In genomic region chr4:2823301-2823670, GRCh38 we compare ENCODE assay signal across 15 cellular contexts. TPM values are rescaled to one million over a fixed set of nuclear protein-coding genes. Genes with fewer than 3 reads are reported as not detected.
A peak's percentile ranks its signal among the peaks of the same experiment; 100 is the strongest.
DNase-seq lines count a peak whose midpoint lies in the region; ATAC-seq and TF ChIP-seq lines count a peak whose summit lies in the region.
"Had no signal": no experiment of that assay in that cellular context is flagged by ENCODE, and none has a peak within 500 bp of the region (broad histone marks: within the 10 kb centered on the region; RNA-seq: fewer than 3 reads in every experiment).

No MANE protein-coding gene starts in this region.

- DNase-seq in left cardiac atrium (peak; percentile 18), Right ventricle myocardium superior (no peak), glutamatergic neuron (peak; percentile 4), osteoblast (ENCODE audit: insufficient read length, low spot score, missing footprints) (peak; percentile 78), NCI-H1048 (lab: John Stamatoyannopoulos, UW) (no peak)
- DNase-seq in stimulated activated CD4-positive, alpha-beta T cell treated with anti-CD3 and anti-CD28 coated beads, Interleukin-4, amount 100 ng/mL, for 1 hour = no peak
- no peak for DNase-seq in activated naive CD4-positive, alpha-beta T cell treated with anti-CD3 and anti-CD28 coated beads, Interleukin-2, amount 50 U/mL, for 72 hours (ENCODE audit: low spot score in 2 of 2)
- DNase-seq: C1 segment of cervical spinal cord, GDM1, MV-4-11, NCI-H1417 treated with DMSO at 0.1 percent for 48 hours, NCI-H1930, NCI-H69 had no signal

- H3K4me2 ChIP-seq in osteoblast (ENCODE audit: insufficient read depth, low read length) = no peak overlapping the region
- H3K4me2 ChIP-seq: A549, GM23338 had no signal

- H3K27ac Mint-ChIP-seq in glutamatergic neuron (ENCODE audit: unreplicated experiment) = no peak overlapping the region
- no peak overlapping the region for H3K27ac Mint-ChIP-seq in activated naive CD4-positive, alpha-beta T cell treated with anti-CD3 and anti-CD28 coated beads, Interleukin-2, amount 50 U/mL, for 72 hours
- H3K27ac Mint-ChIP-seq: GM23338 had no signal

- ATAC-seq in left cardiac atrium (peak in 1 of 2 donors; percentile 0), Right ventricle myocardium superior (ENCODE audit: poor library complexity) (no peak)
- ATAC-seq in activated naive CD4-positive, alpha-beta T cell treated with anti-CD3 and anti-CD28 coated beads, Interleukin-2, amount 50 U/mL, for 72 hours = no peak
- ATAC-seq: A549, GM23338 had no signal

- H3K36me3 Mint-ChIP-seq in glutamatergic neuron (ENCODE audit: unreplicated experiment) = peaks cover 7% of the 10 kb centered on the region
- H3K36me3 Mint-ChIP-seq in activated naive CD4-positive, alpha-beta T cell treated with anti-CD3 and anti-CD28 coated beads, Interleukin-2, amount 50 U/mL, for 72 hours = peaks cover 18 to 37% of the 10 kb centered on the region in 2 donors

- peaks cover 1% of the 10 kb centered on the region for H3K9me3 Mint-ChIP-seq in glutamatergic neuron (ENCODE audit: unreplicated experiment)
- H3K9me3 Mint-ChIP-seq in activated naive CD4-positive, alpha-beta T cell treated with anti-CD3 and anti-CD28 coated beads, Interleukin-2, amount 50 U/mL, for 72 hours = peaks cover 0 to 5% of the 10 kb centered on the region in 2 donors

- peaks cover 26% of the 10 kb centered on the region for H3K36me3 ChIP-seq in osteoblast (ENCODE audit: insufficient read depth, low read length)

- no peak overlapping the region for H2AFZ ChIP-seq in osteoblast (ENCODE audit: low read length)
- H2AFZ ChIP-seq: GM23338 had no signal

- H3K4me3 Mint-ChIP-seq in glutamatergic neuron (ENCODE audit: unreplicated experiment) = no peak overlapping the region
- H3K4me3 Mint-ChIP-seq: GM23338 had no signal

- H3K79me2 ChIP-seq in osteoblast (ENCODE audit: insufficient read depth, low read length) = peaks cover 27% of the 10 kb centered on the region

- intact Hi-C loops in left cardiac atrium (cut with DNase I) = no loop called here
- intact Hi-C loops in Right ventricle myocardium superior (cut with DNase I) = no loop called here

- peaks cover 24% of the 10 kb centered on the region for H4K20me1 ChIP-seq in osteoblast (ENCODE audit: insufficient read depth, low read length)

- no peak overlapping the region for H3K4me3 ChIP-seq in osteoblast (ENCODE audit: insufficient read depth, low read length)
- H3K4me3 ChIP-seq: A549, GM23338 had no signal

- TF ChIP-seq CTCF in glutamatergic neuron (IDR thresholded peaks at IDR 0.05; ENCODE audit: partially characterized antibody, unreplicated experiment) = no peak
- no peak for TF ChIP-seq CTCF in osteoblast (IDR thresholded peaks at IDR 0.05; ENCODE audit: extremely low read depth, low read depth, low read length)

- H3K27me3 Mint-ChIP-seq in glutamatergic neuron (ENCODE audit: unreplicated experiment) = no peaks in the 10 kb centered on the region

- H3K9me3 ChIP-seq in osteoblast (ENCODE audit: low read depth, low read length) = no peaks in the 10 kb centered on the region
- H3K9me3 ChIP-seq: A549 had no signal

- no peaks in the 10 kb centered on the region for H3K4me1 ChIP-seq in osteoblast (ENCODE audit: insufficient read depth, low read length)
- H3K4me1 ChIP-seq: A549 had no signal

- H3K27ac ChIP-seq in osteoblast (ENCODE audit: low read depth, low read length) = no peak overlapping the region
- H3K27ac ChIP-seq: A549 had no signal

- H3K4me1 Mint-ChIP-seq in glutamatergic neuron (ENCODE audit: low read depth, unreplicated experiment) = peaks cover 2% of the 10 kb centered on the region

- H3K27me3 ChIP-seq in osteoblast (ENCODE audit: insufficient read depth, low read length) = no peaks in the 10 kb centered on the region

RNA-seq across cellular contexts. Expression of gene ADD1, which starts 20.4 kb away (rescaled TPM):
- total RNA-seq in left cardiac atrium = 100 to 1,000 TPM; 200 to 209 TPM
- 217 TPM for total RNA-seq in Right ventricle myocardium superior
- total RNA-seq in glutamatergic neuron (ENCODE audit: unreplicated experiment) = 276 TPM
- total RNA-seq in osteoblast = 200 and 204 TPM in 2 replicates
- total RNA-seq in activated naive CD4-positive, alpha-beta T cell treated with anti-CD3 and anti-CD28 coated beads, Interleukin-2, amount 50 U/mL, for 72 hours = 100 to 1,000 TPM; 216 to 239 TPM

RNA-seq across cellular contexts. Expression of gene SH3BP2, which starts 30.4 kb away (rescaled TPM):
- 10 to 100 TPM; 28.3 to 28.5 TPM for total RNA-seq in left cardiac atrium
- total RNA-seq in Right ventricle myocardium superior = 24.9 TPM
- total RNA-seq in glutamatergic neuron (ENCODE audit: unreplicated experiment) = 85.3 TPM
- 26.4 and 28.0 TPM in 2 replicates for total RNA-seq in osteoblast
- total RNA-seq in activated naive CD4-positive, alpha-beta T cell treated with anti-CD3 and anti-CD28 coated beads, Interleukin-2, amount 50 U/mL, for 72 hours = 10 to 100 TPM; 56.6 to 77.6 TPM

Comparison
In these comparisons a context has a peak if more than half of its experiments do, and no peak if none do; other contexts are left out.
1. DNase-seq: peak in left cardiac atrium (single experiment), glutamatergic neuron (single experiment) and osteoblast (single experiment); none in Right ventricle myocardium superior (single experiment), stimulated activated CD4-positive, alpha-beta T cell treated with anti-CD3 and anti-CD28 coated beads, Interleukin-4, amount 100 ng/mL, for 1 hour (single experiment), NCI-H1048 (single experiment) and activated naive CD4-positive, alpha-beta T cell treated with anti-CD3 and anti-CD28 coated beads, Interleukin-2, amount 50 U/mL, for 72 hours (0 of 2).